Comparison of ENCODE assay signal across 8 cellular contexts in the genomic region with DNA sequence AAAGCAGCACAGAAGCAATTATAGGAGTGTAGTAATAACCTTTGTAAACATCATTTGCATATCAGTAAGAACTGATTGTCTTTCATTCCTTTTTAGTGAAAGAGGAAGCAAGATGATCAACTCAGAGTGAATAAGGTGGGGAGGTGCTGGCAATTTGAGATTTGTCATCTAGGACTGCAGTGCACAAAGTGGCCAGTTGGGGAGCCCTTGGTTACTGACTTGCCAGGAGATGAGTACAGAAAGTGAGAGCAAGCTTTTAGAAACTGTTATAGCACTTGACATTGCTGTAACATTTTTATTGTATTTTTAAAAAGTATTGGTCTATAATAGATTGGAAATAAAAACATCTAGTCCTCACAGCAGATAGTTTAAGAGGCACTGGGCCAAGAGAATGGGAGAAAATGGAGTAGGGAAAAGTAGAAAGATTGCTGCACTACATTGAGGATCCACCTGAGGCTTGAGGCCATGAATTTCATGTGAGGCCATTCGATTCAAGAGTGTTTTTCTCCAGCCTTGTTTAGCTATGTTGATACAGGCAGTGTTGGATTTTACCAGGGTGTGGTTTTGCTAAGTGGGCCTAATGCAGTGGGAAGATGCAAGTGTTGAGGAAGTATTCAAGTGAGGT. TPM values are rescaled to one million over a fixed set of nuclear protein-coding genes. Genes with fewer than 3 reads are reported as not detected.
A peak's percentile ranks its signal among the peaks of the same experiment; 100 is the strongest.
DNase-seq lines count a peak whose midpoint lies in the region; ATAC-seq lines count a peak whose summit lies in the region.

No MANE protein-coding gene starts in this region.

- intact Hi-C loops in left cardiac atrium (cut with DNase I), result no loop called here

- ATAC-seq in GM19463 (IDR thresholded peaks at IDR 0.05; ENCODE audit: unreplicated experiment), result peak; percentile 99
- peak; percentile 91 for ATAC-seq in HG03460 (IDR thresholded peaks at IDR 0.05; ENCODE audit: unreplicated experiment)
- peak; percentile 41 to 49 for ATAC-seq in left cardiac atrium

- DNase-seq in Daoy (ENCODE audit: low read depth) (peak; percentile 57), RPMI8226 (peak; percentile 66), left cardiac atrium (peak; percentile 38), cerebellum (ENCODE audit: low spot score) (no peak)
- peak; percentile 27 for DNase-seq in activated effector memory CD4-positive, alpha-beta T cell treated with Interleukin-2 at 50 U/mL for 16 hours
- DNase-seq in stimulated activated CD4-positive, alpha-beta T cell treated with anti-CD3 and anti-CD28 coated beads, Interleukin-2, amount 100 ng/mL, for 24 hours, result peak; percentile 74 to 80

RNA-seq across cellular contexts. Expression of a gene that starts 47.9 kb away (rescaled TPM):
- total RNA-seq in Daoy (2014; rRNA removed; shearing (Covaris generic)), result 0.21 and 0.40 TPM in 2 replicates
- total RNA-seq in left cardiac atrium, result under 1 TPM; 0.32 to 0.60 TPM
- 59.9 TPM for total RNA-seq in cerebellum

Comparison
In these comparisons a context has a peak if more than half of its experiments do, and no peak if none do; other contexts are left out.
1. ATAC-seq: peak in every context shown above with its lines; median percentile 99 in GM19463; 91 in HG03460; 45 in left cardiac atrium.
2. RNA of a gene that starts 47.9 kb away (total RNA-seq): 59.9 TPM in cerebellum (single experiment); 0.32 to 0.60 TPM in left cardiac atrium and 0.21 to 0.40 TPM in Daoy; every median in the first group is over 10 times any median in the second.